ENCODE assay signal across 8 cellular contexts in the genomic region with DNA sequence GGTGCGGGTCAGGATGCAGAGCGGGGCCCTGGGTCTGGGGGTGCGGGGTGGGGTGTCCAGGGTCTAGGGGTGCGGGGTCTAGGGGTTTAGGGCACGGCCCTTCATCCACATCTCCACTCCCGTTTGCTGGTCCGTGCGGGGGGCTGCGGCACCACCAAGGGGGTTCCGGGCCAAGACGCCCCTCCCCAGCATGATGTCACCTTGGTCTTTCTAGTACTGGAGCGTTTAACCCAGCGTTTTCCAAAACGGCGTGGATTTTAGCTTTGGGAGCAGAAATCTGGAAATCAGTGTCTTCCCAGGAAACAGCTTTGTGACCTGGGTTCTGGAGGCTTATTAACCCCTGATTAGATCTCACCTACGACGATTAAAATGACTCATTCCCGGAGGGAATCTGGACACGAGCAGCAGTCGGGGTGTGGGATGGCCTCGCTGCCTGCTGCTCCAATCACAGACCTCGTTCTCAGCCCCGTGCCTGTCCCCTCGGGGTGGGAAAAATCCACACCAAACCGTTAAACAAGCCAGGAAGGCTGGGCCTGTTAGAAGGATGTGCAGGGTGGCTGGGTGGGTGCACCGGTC. TPM values are rescaled to one million over a fixed set of nuclear protein-coding genes. Genes with fewer than 3 reads are reported as not detected.
A peak's percentile ranks its signal among the peaks of the same experiment; 100 is the strongest.
DNase-seq lines count a peak whose midpoint lies in the region; ATAC-seq lines count a peak whose summit lies in the region.

No MANE protein-coding gene starts in this region.

- peaks cover 26% of the 10 kb centered on the region for H3K4me1 ChIP-seq in mucosa of stomach (ENCODE audit: control insufficient read depth, insufficient read depth, low read length)

- H3K9me3 ChIP-seq in SK-N-MC (ENCODE audit: low read depth, low read length) (no peaks in the 10 kb centered on the region), mucosa of stomach (ENCODE audit: control insufficient read depth, low read length) (no peaks in the 10 kb centered on the region)

- peaks cover 5% of the 10 kb centered on the region for H3K36me3 Mint-ChIP-seq in activated naive CD4-positive, alpha-beta T cell treated with anti-CD3 and anti-CD28 coated beads for 36 hours (ENCODE audit: low read depth)

- H3K4me1 Mint-ChIP-seq in activated naive CD4-positive, alpha-beta T cell treated with anti-CD3 and anti-CD28 coated beads for 36 hours (ENCODE audit: low read depth) = peaks cover 38% of the 10 kb centered on the region

- H3K27ac Mint-ChIP-seq in activated naive CD4-positive, alpha-beta T cell treated with anti-CD3 and anti-CD28 coated beads for 36 hours = peak overlapping the region; percentile 82

- DNase-seq in activated naive CD4-positive, alpha-beta T cell treated with anti-CD3 and anti-CD28 coated beads for 36 hours = no peak
- no peak for DNase-seq in activated naive CD4-positive, alpha-beta T cell (lab: John Stamatoyannopoulos, UW)
- DNase-seq in SK-N-MC (ENCODE audit: low read depth, low spot score) (no peak), epidermal melanocyte (ENCODE audit: insufficient read length, low spot score) (peak; percentile 86), NCI-H1694 treated with DMSO at 0.1 percent for 48 hours (lab: John Stamatoyannopoulos, UW) (no peak)

- H3K36me3 ChIP-seq in SK-N-MC (ENCODE audit: insufficient read depth, low read length) (peaks cover 13% of the 10 kb centered on the region), mucosa of stomach (ENCODE audit: control insufficient read depth, insufficient read depth, low read length) (no peaks in the 10 kb centered on the region)

- CTCF ChIA-PET in activated naive CD4-positive, alpha-beta T cell treated with anti-CD3 and anti-CD28 coated beads for 36 hours (lab: Charles Lee) = interaction anchor here (1.0 kb wide), 1 partner anchor 10 kb away, joined by 3 read pairs; no protein-coding TSS in a partner anchor

- H3K27ac ChIP-seq in SK-N-MC = peak overlapping the region; percentile 54; the same call in 1 of the 2 replicates

- no peaks in the 10 kb centered on the region for H3K27me3 Mint-ChIP-seq in activated naive CD4-positive, alpha-beta T cell treated with anti-CD3 and anti-CD28 coated beads for 36 hours (ENCODE audit: low read depth)

- intact Hi-C loops in activated naive CD4-positive, alpha-beta T cell treated with anti-CD3 and anti-CD28 coated beads for 36 hours (cut with micrococcal nuclease) = loop anchor here (5.0 kb wide), 2 partner anchors 46 to 84 kb away; a partner anchor contains a TSS

- peak overlapping the region; percentile 91 for H3K9ac ChIP-seq in SK-N-MC (ENCODE audit: insufficient read length)
- H3K9ac ChIP-seq in mucosa of stomach (ENCODE audit: low read length) = peak overlapping the region; percentile 69

- no peaks in the 10 kb centered on the region for H3K9me3 Mint-ChIP-seq in activated naive CD4-positive, alpha-beta T cell treated with anti-CD3 and anti-CD28 coated beads for 36 hours

- peak overlapping the region; percentile 81 for H3K4me3 Mint-ChIP-seq in activated naive CD4-positive, alpha-beta T cell treated with anti-CD3 and anti-CD28 coated beads for 36 hours

- ATAC-seq in GM18511 (IDR thresholded peaks at IDR 0.05; ENCODE audit: unreplicated experiment) = no peak
- ATAC-seq in GM21447 (IDR thresholded peaks at IDR 0.05; ENCODE audit: unreplicated experiment) = no peak

- no peaks in the 10 kb centered on the region for H3K27me3 ChIP-seq in mucosa of stomach (ENCODE audit: control insufficient read depth, insufficient read depth, low read length)

- H3K4me3 ChIP-seq in SK-N-MC (peak overlapping the region; percentile 86), mucosa of stomach (ENCODE audit: low read length) (peak overlapping the region; percentile 47)

RNA-seq across cellular contexts. Expression of a gene that starts 0.8 kb away (rescaled TPM):
- 10 to 100 TPM; 34.6 to 36.6 TPM for total RNA-seq in activated naive CD4-positive, alpha-beta T cell treated with anti-CD3 and anti-CD28 coated beads for 36 hours

RNA-seq across cellular contexts. Expression of a gene that starts 15.8 kb away (rescaled TPM):
- 10 to 100 TPM; 51.8 to 56.3 TPM for total RNA-seq in activated naive CD4-positive, alpha-beta T cell treated with anti-CD3 and anti-CD28 coated beads for 36 hours
